In genomic region chr17:60127068-60128064, GRCh38 we compare ENCODE assay signal across 31 cellular contexts. TPM values are rescaled to one million over a fixed set of nuclear protein-coding genes. Genes with fewer than 3 reads are reported as not detected.
DNase-seq lines count a peak whose midpoint lies in the region; ATAC-seq and TF ChIP-seq lines count a peak whose summit lies in the region.
"Had no signal": no experiment of that assay in that cellular context is flagged by ENCODE, and none has a peak within 500 bp of the region (broad histone marks: within the 10 kb centered on the region; RNA-seq: fewer than 3 reads in every experiment).

No MANE protein-coding gene starts in this region.

- peaks cover 14% of the 10 kb centered on the region; the same call in 1 of the 2 replicates for H3K4me1 Mint-ChIP-seq in HFFc6 (ENCODE audit: low read depth)
- peaks cover 7% of the 10 kb centered on the region for H3K4me1 Mint-ChIP-seq in chondrocyte (ENCODE audit: low read depth)
- peaks cover 14% of the 10 kb centered on the region for H3K4me1 Mint-ChIP-seq in osteocyte (ENCODE audit: unreplicated experiment)
- H3K4me1 Mint-ChIP-seq: activated CD4-positive, alpha-beta memory T cell treated with anti-CD3 and anti-CD28 coated beads, Interleukin-2, amount 10 ng/mL, durations not matched to agents 7 days and 5 days had no signal

- H3K27me3 Mint-ChIP-seq in HFFc6 (ENCODE audit: insufficient read depth) = peaks cover 1% of the 10 kb centered on the region
- H3K27me3 Mint-ChIP-seq in chondrocyte (ENCODE audit: low read depth) = no peaks in the 10 kb centered on the region
- no peaks in the 10 kb centered on the region for H3K27me3 Mint-ChIP-seq in osteocyte (ENCODE audit: unreplicated experiment)
- H3K27me3 Mint-ChIP-seq: activated naive CD8-positive, alpha-beta T cell treated with anti-CD3 and anti-CD28 coated beads, Interleukin-2, amount 50 U/mL, for 24 hours had no signal

- ATAC-seq in GM18505 (IDR thresholded peaks at IDR 0.05; ENCODE audit: unreplicated experiment) = no peak
- ATAC-seq: activated naive CD8-positive, alpha-beta T cell treated with anti-CD3 and anti-CD28 coated beads, Interleukin-2, amount 50 U/mL, for 24 hours; CD8-positive, alpha-beta T cell; naive thymus-derived CD8-positive, alpha-beta T cell; PC-3; Right ventricle myocardium inferior; T-helper 17 cell had no signal

- H3K27ac Mint-ChIP-seq in HFFc6 (peak overlapping the region; percentile 57; the same call in 1 of the 2 replicates), chondrocyte (ENCODE audit: unreplicated experiment) (no peak overlapping the region), osteocyte (ENCODE audit: unreplicated experiment) (no peak overlapping the region)
- H3K27ac Mint-ChIP-seq: activated CD4-positive, alpha-beta memory T cell treated with anti-CD3 and anti-CD28 coated beads, Interleukin-2, amount 10 ng/mL, durations not matched to agents 7 days and 5 days; activated naive CD8-positive, alpha-beta T cell treated with anti-CD3 and anti-CD28 coated beads, Interleukin-2, amount 50 U/mL, for 24 hours; CD8-positive, alpha-beta T cell; dendritic cell treated with granulocyte-macrophage colony-stimulating factor and Interleukin-4, amounts not matched to agents 40 ng/mL and 50 ng/mL, for 4 days; T-helper 17 cell had no signal

- DNase-seq in AG08396 (ENCODE audit: low spot score) (peak; percentile 23), HFFc6 (no peak), chondrocyte (ENCODE audit: low spot score) (peak; percentile 4), osteocyte (ENCODE audit: extremely low spot score, unreplicated experiment) (peak; percentile 56), cerebellar nuclear complex (lab: John Stamatoyannopoulos, UW) (no peak), NCI-H510A (lab: John Stamatoyannopoulos, UW) (no peak), OCI-M1 (lab: John Stamatoyannopoulos, UW) (no peak)
- DNase-seq: activated CD4-positive, alpha-beta memory T cell treated with anti-CD3 and anti-CD28 coated beads, Interleukin-2, amount 10 ng/mL, durations not matched to agents 7 days and 5 days; activated CD4-positive, CD25-positive, alpha-beta regulatory T cell treated with anti-CD3 and anti-CD28 coated beads, Interleukin-2, amount 50 U/mL, for 72 hours; activated gamma-delta T cell treated with Interleukin-2 at 50 U/mL for 16 hours; activated naive CD8-positive, alpha-beta T cell treated with anti-CD3 and anti-CD28 coated beads, Interleukin-2, amount 50 U/mL, for 24 hours; activated T-cell treated with anti-CD3 and anti-CD28 coated beads, Interleukin-2, amount 50 U/mL, for 1 hour; BE2C; central memory CD4-positive, alpha-beta T cell; DMS 273 treated with DMSO at 0.1 percent for 48 hours; EL; foreskin fibroblast; Karpas-422; NCI-H2029; NCI-H524 treated with DMSO at 0.1 percent for 48 hours; PC-3; stimulated activated CD4-positive, alpha-beta T cell treated with anti-CD3 and anti-CD28 coated beads, Interleukin-2, amount 100 ng/mL, for 24 hours; stomach; T-helper 17 cell had no signal

- H3K36me3 Mint-ChIP-seq in HFFc6 (ENCODE audit: low read depth) (peaks cover 14% of the 10 kb centered on the region), chondrocyte (ENCODE audit: low read depth) (peaks cover 5% of the 10 kb centered on the region), osteocyte (ENCODE audit: unreplicated experiment) (peaks cover 6% of the 10 kb centered on the region)

- TF ChIP-seq POLR2A in GM18505 (IDR thresholded peaks at IDR 0.05; ENCODE audit: borderline replicate concordance, extremely low read depth, insufficient read depth, insufficient read length) = no peak

- H3K9me3 Mint-ChIP-seq in HFFc6 = no peaks in the 10 kb centered on the region
- H3K9me3 Mint-ChIP-seq in chondrocyte (ENCODE audit: low read depth) = no peaks in the 10 kb centered on the region
- H3K9me3 Mint-ChIP-seq in osteocyte (ENCODE audit: unreplicated experiment) = no peaks in the 10 kb centered on the region
- H3K9me3 Mint-ChIP-seq: activated CD4-positive, alpha-beta memory T cell treated with anti-CD3 and anti-CD28 coated beads, Interleukin-2, amount 10 ng/mL, durations not matched to agents 7 days and 5 days; activated naive CD8-positive, alpha-beta T cell treated with anti-CD3 and anti-CD28 coated beads, Interleukin-2, amount 50 U/mL, for 24 hours; dendritic cell treated with granulocyte-macrophage colony-stimulating factor and Interleukin-4, amounts not matched to agents 40 ng/mL and 50 ng/mL, for 4 days; naive thymus-derived CD8-positive, alpha-beta T cell had no signal

- H3K4me3 Mint-ChIP-seq in HFFc6 (no peak overlapping the region), chondrocyte (ENCODE audit: unreplicated experiment) (no peak overlapping the region), osteocyte (ENCODE audit: unreplicated experiment) (no peak overlapping the region)
- H3K4me3 Mint-ChIP-seq: activated CD4-positive, alpha-beta memory T cell treated with anti-CD3 and anti-CD28 coated beads, Interleukin-2, amount 10 ng/mL, durations not matched to agents 7 days and 5 days; activated naive CD8-positive, alpha-beta T cell treated with anti-CD3 and anti-CD28 coated beads, Interleukin-2, amount 50 U/mL, for 24 hours; CD8-positive, alpha-beta T cell; dendritic cell treated with granulocyte-macrophage colony-stimulating factor and Interleukin-4, amounts not matched to agents 40 ng/mL and 50 ng/mL, for 4 days; naive thymus-derived CD8-positive, alpha-beta T cell; T-helper 17 cell had no signal

- TF ChIP-seq CTCF in HFFc6 (IDR thresholded peaks at IDR 0.05) (no peak), chondrocyte (IDR thresholded peaks at IDR 0.05) (no peak), osteocyte (IDR thresholded peaks at IDR 0.05) (no peak)

RNA-seq across cellular contexts. Expression of gene CA4, which starts 22.4 kb away (rescaled TPM):
- not detected for total RNA-seq in HFFc6 (2021; fragmentation: NEBNext Ultra II Directional; extraction: Animal tissue kit (Norgen Biotek cat#: 25700))
- total RNA-seq in chondrocyte (not detected in 3 replicates), osteocyte (not detected in 2 replicates)
- total RNA-seq: activated CD4-positive, alpha-beta memory T cell treated with anti-CD3 and anti-CD28 coated beads, Interleukin-2, amount 10 ng/mL, durations not matched to agents 7 days and 5 days; CD8-positive, alpha-beta T cell; mononuclear cell; naive thymus-derived CD8-positive, alpha-beta T cell; PC-3; T-helper 17 cell; vagina had no signal

RNA-seq across cellular contexts. Expression of gene HEATR6, which starts 48.6 kb away (rescaled TPM):
- total RNA-seq in HFFc6 (2021; fragmentation: NEBNext Ultra II Directional; extraction: Animal tissue kit (Norgen Biotek cat#: 25700)) = 10 to 100 TPM; 16.2 to 27.1 (median 21.0) TPM
- total RNA-seq in chondrocyte (21.6 to 28.6 TPM (median 23.0 TPM) in 3 replicates), osteocyte (25.9 and 26.2 TPM in 2 replicates)

Comparison
In these comparisons a context has a peak if more than half of its experiments do, and no peak if none do; other contexts are left out.
1. DNase-seq: peak in AG08396 (single experiment), chondrocyte (single experiment) and osteocyte (single experiment); none in HFFc6 (single experiment), cerebellar nuclear complex (0 of 2), NCI-H510A (single experiment) and OCI-M1 (single experiment).